ENCODE assay signal across 16 cellular contexts in the genomic region with DNA sequence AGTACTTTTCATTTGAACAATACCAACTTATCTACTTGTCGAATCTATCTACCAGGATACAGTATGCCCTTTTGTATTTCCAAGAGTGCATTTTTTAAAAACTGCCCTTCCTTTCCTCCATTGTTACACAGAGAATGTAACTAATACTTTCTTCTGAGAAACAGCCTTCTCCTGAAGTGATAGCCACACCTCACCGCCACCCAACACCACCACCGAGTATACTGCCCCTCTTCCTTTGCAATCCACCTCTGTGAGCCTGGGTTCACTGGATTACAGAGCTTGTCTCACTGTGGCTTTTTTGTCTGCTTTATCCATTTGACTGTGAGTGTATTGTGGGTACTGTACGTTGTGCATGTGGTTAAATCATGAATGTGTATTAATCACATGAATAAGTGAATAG.
DNase-seq lines count a peak whose midpoint lies in the region; ATAC-seq and TF ChIP-seq lines count a peak whose summit lies in the region.
"Had no signal": no experiment of that assay in that cellular context is flagged by ENCODE, and none has a peak within 500 bp of the region (broad histone marks: within the 10 kb centered on the region; RNA-seq: fewer than 3 reads in every experiment).

No MANE protein-coding gene starts in this region.

- no peaks in the 10 kb centered on the region for H3K36me3 ChIP-seq in WERI-Rb-1

- TF ChIP-seq CTCF in brain (conservative IDR thresholded peaks at IDR 0.05) (no peak), WERI-Rb-1 (IDR thresholded peaks at IDR 0.05; ENCODE audit: low read depth, low read length) (no peak)

- H3K9me3 Mint-ChIP-seq in activated naive CD8-positive, alpha-beta T cell (ENCODE audit: low read depth) = no peaks in the 10 kb centered on the region
- no peaks in the 10 kb centered on the region for H3K9me3 Mint-ChIP-seq in activated naive CD8-positive, alpha-beta T cell treated with anti-CD3 and anti-CD28 coated beads for 36 hours
- peaks cover 0 to 12% (median 0%) of the 10 kb centered on the region in 5 experiments for H3K9me3 Mint-ChIP-seq in brain
- H3K9me3 Mint-ChIP-seq in natural killer cell treated with Interleukin-12 subunit alpha and Interleukin-12 subunit beta and Interleukin-15 and Interleukin-18, amount 100 ng/mL, for 72 hours = no peaks in the 10 kb centered on the region
- H3K9me3 Mint-ChIP-seq: CD4-positive, alpha-beta memory T cell; HFFc6 had no signal

- peaks cover 3% of the 10 kb centered on the region for H3K36me3 Mint-ChIP-seq in activated naive CD8-positive, alpha-beta T cell
- H3K36me3 Mint-ChIP-seq in activated naive CD8-positive, alpha-beta T cell treated with anti-CD3 and anti-CD28 coated beads for 36 hours = peaks cover 14% of the 10 kb centered on the region
- peaks cover 30% of the 10 kb centered on the region for H3K36me3 Mint-ChIP-seq in brain
- no peaks in the 10 kb centered on the region for H3K36me3 Mint-ChIP-seq in natural killer cell treated with Interleukin-12 subunit alpha and Interleukin-12 subunit beta and Interleukin-15 and Interleukin-18, amount 100 ng/mL, for 72 hours

- no peaks in the 10 kb centered on the region for H3K9me3 ChIP-seq in WERI-Rb-1 (ENCODE audit: severe bottlenecking)
- H3K9me3 ChIP-seq: A549 had no signal

- no peak overlapping the region for H3K27ac ChIP-seq in WERI-Rb-1
- H3K27ac ChIP-seq: A549 had no signal

- H3K27me3 ChIP-seq in WERI-Rb-1 (ENCODE audit: insufficient read depth, low read depth, severe bottlenecking) = no peaks in the 10 kb centered on the region

- H3K27ac Mint-ChIP-seq in activated naive CD8-positive, alpha-beta T cell = peak overlapping the region; percentile 1
- H3K27ac Mint-ChIP-seq in activated naive CD8-positive, alpha-beta T cell treated with anti-CD3 and anti-CD28 coated beads for 36 hours = no peak overlapping the region
- peak overlapping the region; percentile 6 to 57 (median 36) for H3K27ac Mint-ChIP-seq in brain
- peak overlapping the region; percentile 15 to 29 for H3K27ac Mint-ChIP-seq in natural killer cell treated with Interleukin-12 subunit alpha and Interleukin-12 subunit beta and Interleukin-15 and Interleukin-18, amount 100 ng/mL, for 72 hours
- H3K27ac Mint-ChIP-seq: HFFc6 had no signal

- DNase-seq in activated naive CD8-positive, alpha-beta T cell treated with anti-CD3 and anti-CD28 coated beads for 36 hours = no peak
- DNase-seq in OCI-M1 (lab: John Stamatoyannopoulos, UW) = peak; percentile 55
- DNase-seq in natural killer cell treated with Interleukin-12 subunit alpha and Interleukin-12 subunit beta and Interleukin-15 and Interleukin-18, amount 100 ng/mL, for 72 hours (ENCODE audit: low spot score) = no peak
- no peak for DNase-seq in DMS53 treated with DMSO at 0.1 percent for 48 hours (lab: John Stamatoyannopoulos, UW; ENCODE audit: unreplicated experiment)
- DNase-seq in WERI-Rb-1 = no peak
- DNase-seq in DMS 273 treated with DMSO at 0.1 percent for 48 hours (lab: John Stamatoyannopoulos, UW) = no peak
- DNase-seq: CD4-positive, alpha-beta memory T cell; HFFc6; KBM-7; NCI-H1092; NCI-H2107; NCI-H774; SHP77 had no signal

- peaks cover 69% of the 10 kb centered on the region for H3K4me1 Mint-ChIP-seq in activated naive CD8-positive, alpha-beta T cell (ENCODE audit: low read depth)
- H3K4me1 Mint-ChIP-seq in activated naive CD8-positive, alpha-beta T cell treated with anti-CD3 and anti-CD28 coated beads for 36 hours = peaks cover 49% of the 10 kb centered on the region
- peaks cover 50% of the 10 kb centered on the region for H3K4me1 Mint-ChIP-seq in brain
- H3K4me1 Mint-ChIP-seq in natural killer cell treated with Interleukin-12 subunit alpha and Interleukin-12 subunit beta and Interleukin-15 and Interleukin-18, amount 100 ng/mL, for 72 hours (ENCODE audit: low read depth in 2 of 2) = peaks cover 27 to 46% of the 10 kb centered on the region in 2 donors

- H3K4me3 Mint-ChIP-seq in activated naive CD8-positive, alpha-beta T cell = no peak overlapping the region
- H3K4me3 Mint-ChIP-seq in activated naive CD8-positive, alpha-beta T cell treated with anti-CD3 and anti-CD28 coated beads for 36 hours = no peak overlapping the region
- peak overlapping the region in 3 of 5 experiments; percentile 7 to 50 (median 8) for H3K4me3 Mint-ChIP-seq in brain
- peak overlapping the region; percentile 18 for H3K4me3 Mint-ChIP-seq in natural killer cell treated with Interleukin-12 subunit alpha and Interleukin-12 subunit beta and Interleukin-15 and Interleukin-18, amount 100 ng/mL, for 72 hours
- H3K4me3 Mint-ChIP-seq: HFFc6 had no signal

- peak; percentile 67 to 82 for ATAC-seq in natural killer cell treated with Interleukin-12 subunit alpha and Interleukin-12 subunit beta and Interleukin-15 and Interleukin-18, amount 100 ng/mL, for 72 hours
- ATAC-seq: A549 had no signal

- no peak overlapping the region for H3K4me3 ChIP-seq in WERI-Rb-1 (ENCODE audit: low read depth, low read length)
- H3K4me3 ChIP-seq: A549 had no signal

- H3K27me3 Mint-ChIP-seq in activated naive CD8-positive, alpha-beta T cell = no peaks in the 10 kb centered on the region
- no peaks in the 10 kb centered on the region for H3K27me3 Mint-ChIP-seq in activated naive CD8-positive, alpha-beta T cell treated with anti-CD3 and anti-CD28 coated beads for 36 hours
- no peaks in the 10 kb centered on the region for H3K27me3 Mint-ChIP-seq in brain
- H3K27me3 Mint-ChIP-seq in natural killer cell treated with Interleukin-12 subunit alpha and Interleukin-12 subunit beta and Interleukin-15 and Interleukin-18, amount 100 ng/mL, for 72 hours = no peaks in the 10 kb centered on the region
- H3K27me3 Mint-ChIP-seq: CD4-positive, alpha-beta memory T cell had no signal

Comparison
In these comparisons a context has a peak if more than half of its experiments do, and no peak if none do; other contexts are left out.
1. H3K4me3 Mint-ChIP-seq: peak in brain (3 of 5) and natural killer cell treated with Interleukin-12 subunit alpha and Interleukin-12 subunit beta and Interleukin-15 and Interleukin-18, amount 100 ng/mL, for 72 hours (single experiment); none in activated naive CD8-positive, alpha-beta T cell (single experiment) and activated naive CD8-positive, alpha-beta T cell treated with anti-CD3 and anti-CD28 coated beads for 36 hours (single experiment).